In genomic region chr19:5189318-5189607, GRCh38 we compare ENCODE assay signal across 22 cellular contexts.
"Had no signal": no experiment of that assay in that cellular context is flagged by ENCODE, and none has a peak within 500 bp of the region (broad histone marks: within the 10 kb centered on the region; RNA-seq: fewer than 3 reads in every experiment).

No MANE protein-coding gene starts in this region.

- DNase-seq: activated CD4-positive, alpha-beta T cell treated with anti-CD3 and anti-CD28 coated beads, Interleukin-2, amount 50 U/mL, for 4 hours; activated naive CD4-positive, alpha-beta T cell; activated naive CD8-positive, alpha-beta T cell treated with anti-CD3 and anti-CD28 coated beads, Interleukin-2, amount 10 ng/mL, durations not matched to agents 7 days and 5 days; brain microvascular endothelial cell; central memory CD4-positive, alpha-beta T cell; dorsolateral prefrontal cortex; foreskin melanocyte; head of caudate nucleus; immature natural killer cell; kidney glomerular epithelial cell; naive thymus-derived CD4-positive, alpha-beta T cell; sigmoid colon; stimulated activated CD4-positive, alpha-beta T cell treated with anti-CD3 and anti-CD28 coated beads, Interleukin-4, amount 100 ng/mL, for 24 hours; stomach; T1000; trophoblast cell; WERI-Rb-1 had no signal

- H3K36me3 Mint-ChIP-seq: activated naive CD8-positive, alpha-beta T cell treated with anti-CD3 and anti-CD28 coated beads, Interleukin-2, amount 10 ng/mL, durations not matched to agents 7 days and 5 days; immature natural killer cell; memory B cell; naive thymus-derived CD4-positive, alpha-beta T cell; stimulated activated effector memory CD8-positive, alpha-beta T cell treated with anti-CD3 and anti-CD28 coated beads, Interleukin-12 subunit alpha, Interleukin-12 subunit beta, amount 100 ng/mL, for 72 hours had no signal

- H3K9me3 ChIP-seq: neutrophil, stomach, vagina had no signal

- H3K79me2 ChIP-seq: parathyroid adenoma had no signal

- H3K36me3 ChIP-seq: brain microvascular endothelial cell, neutrophil, sigmoid colon, stomach, vagina, WERI-Rb-1 had no signal

- H3K9me3 Mint-ChIP-seq: immature natural killer cell; memory B cell; stimulated activated effector memory CD8-positive, alpha-beta T cell treated with anti-CD3 and anti-CD28 coated beads, Interleukin-12 subunit alpha, Interleukin-12 subunit beta, amount 100 ng/mL, for 72 hours had no signal

- H3K27ac ChIP-seq: brain microvascular endothelial cell, dorsolateral prefrontal cortex, neutrophil, parathyroid adenoma, sigmoid colon, stomach, vagina, WERI-Rb-1 had no signal

- H3K9ac ChIP-seq: parathyroid adenoma had no signal

- H2AFZ ChIP-seq: parathyroid adenoma had no signal

- H3K4me1 ChIP-seq: parathyroid adenoma, stomach, vagina had no signal

- H3K27ac Mint-ChIP-seq: activated naive CD8-positive, alpha-beta T cell treated with anti-CD3 and anti-CD28 coated beads, Interleukin-2, amount 10 ng/mL, durations not matched to agents 7 days and 5 days; memory B cell; naive thymus-derived CD4-positive, alpha-beta T cell; stimulated activated effector memory CD8-positive, alpha-beta T cell treated with anti-CD3 and anti-CD28 coated beads, Interleukin-12 subunit alpha, Interleukin-12 subunit beta, amount 100 ng/mL, for 72 hours had no signal

- H3K4me1 Mint-ChIP-seq: activated naive CD8-positive, alpha-beta T cell treated with anti-CD3 and anti-CD28 coated beads, Interleukin-2, amount 10 ng/mL, durations not matched to agents 7 days and 5 days; memory B cell; stimulated activated effector memory CD8-positive, alpha-beta T cell treated with anti-CD3 and anti-CD28 coated beads, Interleukin-12 subunit alpha, Interleukin-12 subunit beta, amount 100 ng/mL, for 72 hours had no signal

- H3K4me3 Mint-ChIP-seq: activated naive CD8-positive, alpha-beta T cell treated with anti-CD3 and anti-CD28 coated beads, Interleukin-2, amount 10 ng/mL, durations not matched to agents 7 days and 5 days; immature natural killer cell; memory B cell; naive thymus-derived CD4-positive, alpha-beta T cell; stimulated activated effector memory CD8-positive, alpha-beta T cell treated with anti-CD3 and anti-CD28 coated beads, Interleukin-12 subunit alpha, Interleukin-12 subunit beta, amount 100 ng/mL, for 72 hours had no signal

- H3K27me3 ChIP-seq: brain microvascular endothelial cell, dorsolateral prefrontal cortex, sigmoid colon, vagina had no signal

- H3K4me3 ChIP-seq: dorsolateral prefrontal cortex, sigmoid colon, stomach, vagina had no signal
